In genomic region chr13:110715395-110716234, GRCh38 we compare ENCODE assay signal across 8 cellular contexts. TPM values are rescaled to one million over a fixed set of nuclear protein-coding genes. Genes with fewer than 3 reads are reported as not detected.
DNase-seq lines count a peak whose midpoint lies in the region; ATAC-seq and TF ChIP-seq lines count a peak whose summit lies in the region.

No MANE protein-coding gene starts in this region.

- CTCF ChIA-PET in PC-9 (lab: Charles Lee): interaction anchor here (0.6 kb wide), 1 partner anchor 230 kb away, joined by 5 read pairs; no protein-coding TSS in a partner anchor

- H3K4me1 ChIP-seq in PC-9 (replicated peaks; ENCODE audit: insufficient read depth) (peaks cover 28% of the 10 kb centered on the region), esophagus (ENCODE audit: control insufficient read depth in 2 of 2, insufficient read depth in 2 of 2, low read length in 1 of 2) (peaks cover 0 to 5% of the 10 kb centered on the region in 2 donors), mucosa of stomach (ENCODE audit: control insufficient read depth, insufficient read depth, low read length) (peaks cover 15% of the 10 kb centered on the region)

- 0 to 1% methylated on average over 73 of the region's 73 CpGs for WGBS in esophagus, 2 donors

- H3K4me3 ChIP-seq in PC-9 (peak overlapping the region; percentile 95), esophagus (ENCODE audit: low read depth in 1 of 2, low read length in 2 of 2) (peak overlapping the region; percentile 92 to 94), mucosa of stomach (ENCODE audit: low read length) (peak overlapping the region; percentile 71)

- BruUV-seq in PC-9 (replicated peaks; lab: Mats Ljungman, UMichigan): TSS peak; percentile 46

- peaks cover 17% of the 10 kb centered on the region for H3F3A ChIP-seq in PC-9 (ENCODE audit: insufficient read depth, low read depth)

- H3K9ac ChIP-seq in mucosa of stomach (ENCODE audit: low read length): peak overlapping the region; percentile 93

- peak; percentile 57 for ATAC-seq in GM21737 (IDR thresholded peaks at IDR 0.05; ENCODE audit: unreplicated experiment)

- POLR2A ChIA-PET in PC-9 (lab: Charles Lee; ENCODE audit: unreplicated experiment): interaction anchor here (0.5 to 1.0 kb wide), 16 partner anchors 10 to 1838 kb away, joined by 3 to 17 read pairs (median 7); partner anchors contain the start of genes CARS2, NAXD and RAB20

- H3K9me3 ChIP-seq in PC-9 (ENCODE audit: insufficient read depth, low read depth) (no peaks in the 10 kb centered on the region), esophagus (ENCODE audit: control insufficient read depth in 2 of 2, insufficient read depth in 1 of 2, low read depth in 1 of 2, low read length in 1 of 2) (peaks cover 0 to 5% of the 10 kb centered on the region in 2 donors), mucosa of stomach (ENCODE audit: control insufficient read depth, low read length) (no peaks in the 10 kb centered on the region)

- H3K36me3 ChIP-seq in PC-9 (ENCODE audit: low read depth): no peaks in the 10 kb centered on the region
- peaks cover 0 to 8% of the 10 kb centered on the region in 2 donors for H3K36me3 ChIP-seq in esophagus (ENCODE audit: control insufficient read depth in 2 of 2, insufficient read depth in 2 of 2, low read length in 1 of 2)
- no peaks in the 10 kb centered on the region for H3K36me3 ChIP-seq in mucosa of stomach (ENCODE audit: control insufficient read depth, insufficient read depth, low read length)

- TF ChIP-seq CTCF in PC-9 (conservative IDR thresholded peaks at IDR 0.05): no peak

- H2AFZ ChIP-seq in PC-9: peak overlapping the region; percentile 89

- peak; percentile 100 for DNase-seq in DMS79 (lab: John Stamatoyannopoulos, UW)
- DNase-seq in KG1 (lab: John Stamatoyannopoulos, UW): peak; percentile 99
- peak; percentile 97 to 100 for DNase-seq in PC-9
- DNase-seq in activated T-cell treated with anti-CD3 and anti-CD28 coated beads, Interleukin-2, amount 50 U/mL, for 48 hours: peak; percentile 94 to 95
- peak; percentile 95 for DNase-seq in stimulated activated CD8-positive, alpha-beta memory T cell treated with anti-CD3 and anti-CD28 coated beads, Interleukin-4, amount 100 ng/mL, for 48 hours

- H3K27ac ChIP-seq in PC-9 (peak overlapping the region; percentile 48), esophagus (ENCODE audit: low read depth in 2 of 2, low read length in 1 of 2) (peak overlapping the region; percentile 97 to 100)

- peaks cover 25% of the 10 kb centered on the region for H4K20me1 ChIP-seq in PC-9 (ENCODE audit: insufficient read depth)

- peaks cover 68% of the 10 kb centered on the region for H3K79me2 ChIP-seq in PC-9 (ENCODE audit: low read depth)

- H3K27me3 ChIP-seq in PC-9 (ENCODE audit: insufficient read depth, low read depth) (no peaks in the 10 kb centered on the region), esophagus (ENCODE audit: control insufficient read depth in 1 of 2, insufficient read depth in 2 of 2, low read length in 2 of 2) (no peaks in the 10 kb centered on the region), mucosa of stomach (ENCODE audit: control insufficient read depth, insufficient read depth, low read length) (no peaks in the 10 kb centered on the region)

- intact Hi-C loops in PC-9 (cut with micrococcal nuclease; ENCODE audit: unreplicated experiment): loop anchor here (1.0 to 10.0 kb wide), 7 partner anchors 102 to 1471 kb away; no protein-coding TSS in a partner anchor

- H3K4me2 ChIP-seq in PC-9: peak overlapping the region; percentile 98

- no peaks in the 10 kb centered on the region for H3K9me2 ChIP-seq in PC-9 (ENCODE audit: insufficient read depth)

RNA-seq across cellular contexts. Expression of gene ING1, which starts 2.1 kb away (rescaled TPM):
- total RNA-seq in PC-9 (2021): 21.2 and 23.1 TPM in 2 replicates
- polyA plus RNA-seq in esophagus: 1 to 10 TPM; 5.1 to 8.3 TPM

RNA-seq across cellular contexts. Expression of gene CARS2, which starts 9.7 kb away (rescaled TPM):
- total RNA-seq in PC-9 (2021): 57.1 and 67.0 TPM in 2 replicates
- polyA plus RNA-seq in esophagus: 10 to 100 TPM; 42.9 to 75.1 TPM

Comparison
In these comparisons a context has a peak if more than half of its experiments do, and no peak if none do; other contexts are left out.
1. Peak in every context shown above with its lines: DNase-seq, ATAC-seq, H3K4me3 ChIP-seq and H3K27ac ChIP-seq.